In genomic region chr11:9313648-9314290, GRCh38 we compare ENCODE assay signal across 8 cellular contexts. TPM values are rescaled to one million over a fixed set of nuclear protein-coding genes. Genes with fewer than 3 reads are reported as not detected.
DNase-seq lines count a peak whose midpoint lies in the region; ATAC-seq and TF ChIP-seq lines count a peak whose summit lies in the region.

No MANE protein-coding gene starts in this region.

- H3K27me3 ChIP-seq in left ventricle myocardium inferior (ENCODE audit: low read depth) (peaks cover 12% of the 10 kb centered on the region), rectal smooth muscle tissue (ENCODE audit: control insufficient read depth, insufficient read depth, low read length) (no peaks in the 10 kb centered on the region)

- H3K27ac Mint-ChIP-seq in activated naive CD4-positive, alpha-beta T cell treated with anti-CD3 and anti-CD28 coated beads, Interleukin-2, amount 50 U/mL, for 72 hours = peak overlapping the region; percentile 99 to 100

- H3K9me3 Mint-ChIP-seq in activated naive CD4-positive, alpha-beta T cell treated with anti-CD3 and anti-CD28 coated beads, Interleukin-2, amount 50 U/mL, for 72 hours = no peaks in the 10 kb centered on the region

- no peaks in the 10 kb centered on the region for H3K9me3 ChIP-seq in left ventricle myocardium inferior (replicated peaks)

- H3K36me3 Mint-ChIP-seq in activated naive CD4-positive, alpha-beta T cell treated with anti-CD3 and anti-CD28 coated beads, Interleukin-2, amount 50 U/mL, for 72 hours = peaks cover 10 to 23% of the 10 kb centered on the region in 2 donors

- peak overlapping the region; percentile 92 for H3K9ac ChIP-seq in rectal smooth muscle tissue (ENCODE audit: low read length)

- peak; percentile 32 for DNase-seq in EH (ENCODE audit: low read depth)
- DNase-seq in M059J (ENCODE audit: low read depth) = peak; percentile 31
- peak in 1 of 2 donors; percentile 27 for DNase-seq in activated naive CD4-positive, alpha-beta T cell treated with anti-CD3 and anti-CD28 coated beads, Interleukin-2, amount 50 U/mL, for 72 hours (ENCODE audit: low spot score in 2 of 2)
- no peak for DNase-seq in left ventricle myocardium inferior
- no peak for DNase-seq in hippocampal formation (lab: John Stamatoyannopoulos, UW)

- TF ChIP-seq CTCF in left ventricle myocardium inferior (IDR thresholded peaks at IDR 0.05; ENCODE audit: borderline replicate concordance) = no peak

- intact Hi-C loops in left ventricle myocardium inferior (cut with micrococcal nuclease) = loop anchor here (10.0 kb wide), 1 partner anchor 71 kb away; the partner anchor contains the start of gene IPO7

- H3K27ac ChIP-seq in left ventricle myocardium inferior (replicated peaks) (peak overlapping the region; percentile 87), rectal smooth muscle tissue (ENCODE audit: low read depth, low read length) (peak overlapping the region; percentile 76)

- no peaks in the 10 kb centered on the region for H3K36me3 ChIP-seq in left ventricle myocardium inferior
- H3K36me3 ChIP-seq in rectal smooth muscle tissue (ENCODE audit: control insufficient read depth, insufficient read depth, low read length) = no peaks in the 10 kb centered on the region

- H3K4me3 ChIP-seq in left ventricle myocardium inferior (peak overlapping the region; percentile 99), rectal smooth muscle tissue (ENCODE audit: low read length) (peak overlapping the region; percentile 94)

- peak; percentile 11 for ATAC-seq in GM21576 (IDR thresholded peaks at IDR 0.05; ENCODE audit: unreplicated experiment)
- ATAC-seq in activated naive CD4-positive, alpha-beta T cell treated with anti-CD3 and anti-CD28 coated beads, Interleukin-2, amount 50 U/mL, for 72 hours = peak; percentile 0 to 5
- no peak for ATAC-seq in HG02884 (IDR thresholded peaks at IDR 0.05; ENCODE audit: unreplicated experiment)

- H3K4me1 ChIP-seq in left ventricle myocardium inferior (peaks cover 41% of the 10 kb centered on the region), rectal smooth muscle tissue (ENCODE audit: control insufficient read depth, insufficient read depth, low read length) (peaks cover 4% of the 10 kb centered on the region)

RNA-seq across cellular contexts. Expression of gene TMEM41B, which starts 0.6 kb away (rescaled TPM):
- total RNA-seq in M059J (2014; rRNA removed; shearing (Covaris generic)) = 84.6 and 108 TPM in 2 replicates
- total RNA-seq in activated naive CD4-positive, alpha-beta T cell treated with anti-CD3 and anti-CD28 coated beads, Interleukin-2, amount 50 U/mL, for 72 hours = 10 to 100 TPM; 30.5 to 41.1 TPM
- 20.2 TPM for total RNA-seq in left ventricle myocardium inferior

RNA-seq across cellular contexts. Expression of gene DENND5A, which starts 48.6 kb away (rescaled TPM):
- 62.5 and 71.1 TPM in 2 replicates for total RNA-seq in M059J (2014; rRNA removed; shearing (Covaris generic))
- total RNA-seq in activated naive CD4-positive, alpha-beta T cell treated with anti-CD3 and anti-CD28 coated beads, Interleukin-2, amount 50 U/mL, for 72 hours = 10 to 100 TPM; 66.4 to 94.0 TPM
- 117 TPM for total RNA-seq in left ventricle myocardium inferior

Comparison
In these comparisons a context has a peak if more than half of its experiments do, and no peak if none do; other contexts are left out.
1. DNase-seq: peak in EH (single experiment) and M059J (single experiment); none in left ventricle myocardium inferior (single experiment) and hippocampal formation (0 of 2).